In the genomic region with DNA sequence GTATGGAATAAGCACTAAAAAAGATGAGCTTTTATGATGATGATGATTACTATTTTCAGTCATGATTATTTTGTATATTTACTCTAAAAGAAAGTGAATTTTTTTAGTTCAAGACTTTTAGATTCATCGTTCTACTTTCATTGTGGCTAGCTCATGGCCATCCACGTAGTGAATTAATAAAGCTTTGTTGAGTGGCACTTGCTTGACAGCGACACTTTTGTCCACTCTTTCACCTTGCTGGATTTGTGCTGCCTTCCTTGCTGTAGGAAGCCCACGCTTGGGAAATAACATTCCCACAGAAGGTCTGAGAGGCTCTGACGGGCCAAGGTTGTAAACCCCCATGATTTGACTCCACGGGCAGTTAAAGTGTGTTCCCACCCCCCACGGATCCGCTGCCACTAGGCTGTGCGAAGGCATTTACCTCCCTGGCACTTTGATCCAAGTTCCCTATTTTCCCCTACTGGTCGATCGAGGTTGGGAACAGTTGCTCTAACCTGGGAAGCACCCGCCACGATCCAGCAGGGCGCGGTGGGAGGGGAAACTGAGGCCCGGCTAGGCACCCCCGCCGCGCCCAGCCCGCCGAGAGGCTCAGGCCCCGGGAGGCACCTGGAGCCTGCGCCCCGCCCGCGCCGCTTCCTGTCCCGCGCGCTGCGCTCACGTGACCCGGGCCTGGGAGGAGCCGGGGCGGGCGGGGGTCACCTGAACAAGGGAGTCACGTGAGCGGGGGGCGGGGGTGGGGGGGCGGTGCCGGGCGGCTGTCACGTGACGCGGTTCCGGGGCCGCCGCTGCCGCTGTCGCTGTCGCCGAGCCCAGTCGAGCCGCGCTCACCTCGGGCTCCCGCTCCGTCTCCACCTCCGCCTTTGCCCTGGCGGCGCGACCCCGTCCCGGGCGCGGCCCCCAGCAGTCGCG, we compare ENCODE assay signal across 8 cellular contexts. TPM values are rescaled to one million over a fixed set of nuclear protein-coding genes. Genes with fewer than 3 reads are reported as not detected.
DNase-seq lines count a peak whose midpoint lies in the region; ATAC-seq and TF ChIP-seq lines count a peak whose summit lies in the region.

A gene with protein sequence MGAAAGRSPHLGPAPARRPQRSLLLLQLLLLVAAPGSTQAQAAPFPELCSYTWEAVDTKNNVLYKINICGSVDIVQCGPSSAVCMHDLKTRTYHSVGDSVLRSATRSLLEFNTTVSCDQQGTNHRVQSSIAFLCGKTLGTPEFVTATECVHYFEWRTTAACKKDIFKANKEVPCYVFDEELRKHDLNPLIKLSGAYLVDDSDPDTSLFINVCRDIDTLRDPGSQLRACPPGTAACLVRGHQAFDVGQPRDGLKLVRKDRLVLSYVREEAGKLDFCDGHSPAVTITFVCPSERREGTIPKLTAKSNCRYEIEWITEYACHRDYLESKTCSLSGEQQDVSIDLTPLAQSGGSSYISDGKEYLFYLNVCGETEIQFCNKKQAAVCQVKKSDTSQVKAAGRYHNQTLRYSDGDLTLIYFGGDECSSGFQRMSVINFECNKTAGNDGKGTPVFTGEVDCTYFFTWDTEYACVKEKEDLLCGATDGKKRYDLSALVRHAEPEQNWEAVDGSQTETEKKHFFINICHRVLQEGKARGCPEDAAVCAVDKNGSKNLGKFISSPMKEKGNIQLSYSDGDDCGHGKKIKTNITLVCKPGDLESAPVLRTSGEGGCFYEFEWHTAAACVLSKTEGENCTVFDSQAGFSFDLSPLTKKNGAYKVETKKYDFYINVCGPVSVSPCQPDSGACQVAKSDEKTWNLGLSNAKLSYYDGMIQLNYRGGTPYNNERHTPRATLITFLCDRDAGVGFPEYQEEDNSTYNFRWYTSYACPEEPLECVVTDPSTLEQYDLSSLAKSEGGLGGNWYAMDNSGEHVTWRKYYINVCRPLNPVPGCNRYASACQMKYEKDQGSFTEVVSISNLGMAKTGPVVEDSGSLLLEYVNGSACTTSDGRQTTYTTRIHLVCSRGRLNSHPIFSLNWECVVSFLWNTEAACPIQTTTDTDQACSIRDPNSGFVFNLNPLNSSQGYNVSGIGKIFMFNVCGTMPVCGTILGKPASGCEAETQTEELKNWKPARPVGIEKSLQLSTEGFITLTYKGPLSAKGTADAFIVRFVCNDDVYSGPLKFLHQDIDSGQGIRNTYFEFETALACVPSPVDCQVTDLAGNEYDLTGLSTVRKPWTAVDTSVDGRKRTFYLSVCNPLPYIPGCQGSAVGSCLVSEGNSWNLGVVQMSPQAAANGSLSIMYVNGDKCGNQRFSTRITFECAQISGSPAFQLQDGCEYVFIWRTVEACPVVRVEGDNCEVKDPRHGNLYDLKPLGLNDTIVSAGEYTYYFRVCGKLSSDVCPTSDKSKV (N-terminal part only) (plus strand): TSS at position 788 of the 909 bp plus-strand sequence. CDS start 165 bp downstream, outside the sequence.

- TF ChIP-seq CTCF in BJ (IDR thresholded peaks at IDR 0.05; ENCODE audit: insufficient read depth, low read depth, low read length), result no peak

- H3K36me3 ChIP-seq in BJ (ENCODE audit: control insufficient read depth, insufficient read depth, low read length), result no peaks in the 10 kb centered on the region

- ATAC-seq in HG03354 (IDR thresholded peaks at IDR 0.05; ENCODE audit: poor library complexity, severe bottlenecking, unreplicated experiment), result peak; percentile 86
- ATAC-seq in left lobe of liver, result peak; percentile 91

- TF ChIP-seq POLR2A in GM19099 (IDR thresholded peaks at IDR 0.05; ENCODE audit: extremely low read depth, insufficient read length, low read depth), result peak; percentile 96

- DNase-seq in BJ (ENCODE audit: low read depth) (no peak), NCI-H526 (lab: John Stamatoyannopoulos, UW) (peak; percentile 53 to 95), cortex of kidney (lab: John Stamatoyannopoulos, UW) (peak; percentile 32), left lobe of liver (ENCODE audit: low spot score) (peak; percentile 93)
- DNase-seq in activated CD4-positive, alpha-beta T cell treated with anti-CD3 and anti-CD28 coated beads, Interleukin-2, amount 50 U/mL, for 1 hour, result peak; percentile 90
- DNase-seq in stimulated activated CD4-positive, alpha-beta T cell treated with anti-CD3 and anti-CD28 coated beads, Interleukin-2, amount 100 ng/mL, for 24 hours, result peak; percentile 94

- CTCF ChIA-PET in BJ (lab: Yijun Ruan, JAX), result interaction anchor here (1.2 kb wide), 1 partner anchor 489 kb away, joined by 3 read pairs; no protein-coding TSS in a partner anchor

- H3K27me3 ChIP-seq in BJ (ENCODE audit: control insufficient read depth, insufficient read depth, low read length), result no peaks in the 10 kb centered on the region

- POLR2A ChIA-PET in BJ (lab: Charles Lee), result no interaction called here

- H3K4me3 ChIP-seq in BJ (ENCODE audit: low read depth, low read length), result peak within 1 kb of the TSS; percentile 74

RNA-seq across cellular contexts. Expression of the gene that starts here (rescaled TPM):
- polyA plus RNA-seq in BJ (2011; rRNA removed), result 27.1 and 39.4 TPM in 2 replicates
- 67.1 and 121 TPM in 2 replicates for polyA minus RNA-seq in BJ (2011; rRNA and poly(A)+ RNA removed)
- total RNA-seq in left lobe of liver, result 51.5 TPM
